Comparison of ENCODE assay signal across 20 cellular contexts in the genomic region with DNA sequence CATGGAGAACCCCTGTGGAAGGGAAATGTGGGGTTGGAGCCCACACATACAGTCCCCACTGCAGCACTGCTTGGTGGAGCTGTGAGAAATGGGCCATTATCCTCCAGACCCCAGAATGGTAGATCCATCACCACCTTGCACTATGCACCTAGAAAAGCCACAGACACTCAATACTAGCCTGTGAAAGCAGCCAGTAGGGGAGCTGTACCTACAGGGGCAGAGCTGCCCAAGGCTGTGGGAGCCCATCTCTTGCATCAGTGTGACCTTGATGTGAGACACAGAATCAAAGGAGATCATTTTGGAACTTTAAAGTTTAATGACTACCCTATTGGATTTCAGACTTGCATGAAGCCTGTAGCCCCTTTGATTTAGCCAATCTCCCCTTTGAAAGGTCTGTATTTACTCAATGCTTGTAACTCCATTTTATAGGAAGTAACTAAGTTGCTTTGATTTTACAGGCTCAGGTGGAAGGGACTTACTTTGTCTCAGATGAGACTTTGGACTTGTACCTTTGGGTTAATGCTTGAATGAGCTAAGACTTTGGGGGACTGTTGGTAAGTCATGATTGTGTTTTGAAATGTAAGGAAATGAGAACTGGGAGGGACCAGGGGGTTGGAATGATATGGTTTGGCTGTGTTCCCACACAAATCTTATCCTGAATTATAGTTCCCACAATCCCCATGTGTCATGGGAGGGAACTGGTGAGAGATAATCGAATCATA.
DNase-seq lines count a peak whose midpoint lies in the region; ATAC-seq, FAIRE-seq and TF ChIP-seq lines count a peak whose summit lies in the region.
"Had no signal": no experiment of that assay in that cellular context is flagged by ENCODE, and none has a peak within 500 bp of the region (broad histone marks: within the 10 kb centered on the region; RNA-seq: fewer than 3 reads in every experiment).

No MANE protein-coding gene starts in this region.

- intact Hi-C loops in HCT116 (cut with micrococcal nuclease): no loop called here

- H3K27me3 Mint-ChIP-seq in WTC11 (ENCODE audit: low read depth): no peaks in the 10 kb centered on the region
- H3K27me3 Mint-ChIP-seq: IgD-negative memory B cell had no signal

- no peak overlapping the region for H2AFZ ChIP-seq in HCT116 (ENCODE audit: low read depth, low read length, poor library complexity, severe bottlenecking)
- H2AFZ ChIP-seq: PC-9 had no signal

- no peaks in the 10 kb centered on the region for H4K20me1 ChIP-seq in HCT116 (ENCODE audit: insufficient read depth)

- H3K9ac ChIP-seq in HCT116 (ENCODE audit: low read length): no peak overlapping the region

- no peak overlapping the region for H3K27ac Mint-ChIP-seq in WTC11
- no peak overlapping the region for H3K27ac Mint-ChIP-seq in stimulated activated effector memory CD8-positive, alpha-beta T cell treated with anti-CD3 and anti-CD28 coated beads, Interleukin-12 subunit alpha, Interleukin-12 subunit beta, amount 100 ng/mL, for 72 hours
- H3K27ac Mint-ChIP-seq: CD8-positive, alpha-beta T cell had no signal

- H3K36me3 ChIP-seq in HCT116 (ENCODE audit: control insufficient read depth in 1 of 2, insufficient read depth in 2 of 2, low read length in 2 of 2): no peaks in the 10 kb centered on the region
- H3K36me3 ChIP-seq: SJCRH30 had no signal

- no peaks in the 10 kb centered on the region for H3K9me2 ChIP-seq in HCT116 (ENCODE audit: insufficient read depth)

- POLR2A ChIA-PET in HCT116 (lab: Charles Lee) (no interaction called here), WTC11 (lab: Charles Lee) (no interaction called here)

- no peaks in the 10 kb centered on the region for H3K9me3 ChIP-seq in HCT116 (ENCODE audit: control insufficient read depth in 1 of 2, insufficient read depth in 1 of 2, low read depth in 1 of 2, low read length in 2 of 2)
- H3K9me3 ChIP-seq: SJCRH30 had no signal

- FAIRE-seq in HTR-8/SVneo (lab: Jason Lieb, UNC): no peak
- FAIRE-seq: GM12892 had no signal

- no peak for TF ChIP-seq POLR2A in HCT116 (IDR thresholded peaks at IDR 0.05; ENCODE audit: borderline replicate concordance, extremely low read depth, insufficient read depth, insufficient read length)

- H3K4me3 ChIP-seq in HCT116 (replicated peaks in 1 of 2; ENCODE audit: low read depth in 1 of 2, low read length in 2 of 2) (no peak overlapping the region), foreskin fibroblast (ENCODE audit: low read depth in 1 of 2, low read length in 2 of 2) (no peak overlapping the region)
- H3K4me3 ChIP-seq: PC-9, SJCRH30 had no signal

- no peaks in the 10 kb centered on the region; the same call in 1 of the 2 replicates for H3K36me3 Mint-ChIP-seq in WTC11
- H3K36me3 Mint-ChIP-seq in stimulated activated effector memory CD8-positive, alpha-beta T cell treated with anti-CD3 and anti-CD28 coated beads, Interleukin-12 subunit alpha, Interleukin-12 subunit beta, amount 100 ng/mL, for 72 hours: no peaks in the 10 kb centered on the region
- H3K36me3 Mint-ChIP-seq: CD8-positive, alpha-beta T cell; IgD-negative memory B cell had no signal

- peaks cover 21% of the 10 kb centered on the region for H3K9me3 Mint-ChIP-seq in WTC11
- no peaks in the 10 kb centered on the region for H3K9me3 Mint-ChIP-seq in stimulated activated effector memory CD8-positive, alpha-beta T cell treated with anti-CD3 and anti-CD28 coated beads, Interleukin-12 subunit alpha, Interleukin-12 subunit beta, amount 100 ng/mL, for 72 hours

- H3K4me3 Mint-ChIP-seq in WTC11: no peak overlapping the region
- H3K4me3 Mint-ChIP-seq in stimulated activated effector memory CD8-positive, alpha-beta T cell treated with anti-CD3 and anti-CD28 coated beads, Interleukin-12 subunit alpha, Interleukin-12 subunit beta, amount 100 ng/mL, for 72 hours: no peak overlapping the region
- H3K4me3 Mint-ChIP-seq: CD8-positive, alpha-beta T cell; IgD-negative memory B cell had no signal

- TF ChIP-seq CTCF in HCT116 (IDR thresholded peaks at IDR 0.05 in 2 of 3, conservative IDR thresholded peaks at IDR 0.05 in 1 of 3; ENCODE audit: borderline replicate concordance in 1 of 3, insufficient read depth in 1 of 3, low read depth in 2 of 3, low read length in 2 of 3): peak in 2 of 3 experiments; percentile 12 to 20; a peak in 1 of 6 replicates
- no peak for TF ChIP-seq CTCF in WTC11 (IDR thresholded peaks at IDR 0.05)
- TF ChIP-seq CTCF in foreskin fibroblast (IDR thresholded peaks at IDR 0.05; ENCODE audit: low read depth, low read length): no peak

- CTCF ChIA-PET in HCT116 (lab: Charles Lee): no interaction called here
- CTCF ChIA-PET in WTC11 (lab: Charles Lee): interaction anchor here (0.6 kb wide), 1 partner anchor 23 kb away, joined by 3 read pairs; no protein-coding TSS in a partner anchor

- ATAC-seq in HCT116: peak; percentile 66; the same call in 1 of the 2 replicates
- ATAC-seq in WTC11: peak; percentile 67; the same call in 1 of the 2 replicates
- ATAC-seq in stimulated activated effector memory CD8-positive, alpha-beta T cell treated with anti-CD3 and anti-CD28 coated beads, Interleukin-12 subunit alpha, Interleukin-12 subunit beta, amount 100 ng/mL, for 72 hours: peak; percentile 13
- ATAC-seq: CD8-positive, alpha-beta T cell had no signal

- H3K4me1 Mint-ChIP-seq in WTC11: peaks cover 5% of the 10 kb centered on the region
- H3K4me1 Mint-ChIP-seq in stimulated activated effector memory CD8-positive, alpha-beta T cell treated with anti-CD3 and anti-CD28 coated beads, Interleukin-12 subunit alpha, Interleukin-12 subunit beta, amount 100 ng/mL, for 72 hours: no peaks in the 10 kb centered on the region
- H3K4me1 Mint-ChIP-seq: IgD-negative memory B cell had no signal

- no peak for TF ChIP-seq RAD21 in HCT116 (IDR thresholded peaks at IDR 0.05; ENCODE audit: low read depth)

- RAD21 ChIA-PET in HCT116 (lab: Charles Lee; ENCODE audit: low non-redundant PET in 1 of 2, low total read pairs in 2 of 2, uncharacterized antibody in 2 of 2, unreplicated experiment in 2 of 2): no interaction called here

- no peaks in the 10 kb centered on the region; a peak in 1 of 4 replicates for H3K4me1 ChIP-seq in HCT116 (ENCODE audit: control insufficient read depth in 1 of 2, insufficient read depth in 2 of 2, low read length in 2 of 2)
- H3K4me1 ChIP-seq: SJCRH30 had no signal

- no peaks in the 10 kb centered on the region for H3K79me2 ChIP-seq in HCT116 (ENCODE audit: insufficient read depth, low read length)

- BruUV-seq in HCT116 (replicated peaks; lab: Mats Ljungman, UMichigan): no TSS peak

- no peaks in the 10 kb centered on the region for H3K27me3 ChIP-seq in HCT116 (ENCODE audit: insufficient read depth, low read length)
- H3K27me3 ChIP-seq: SJCRH30 had no signal

- DNase-seq in HCT116 (ENCODE audit: low read depth, low spot score) (no peak), WTC11 (ENCODE audit: low spot score) (no peak), foreskin fibroblast (peak; percentile 8 to 27), GF-D8 (lab: John Stamatoyannopoulos, UW) (no peak), HTR-8/SVneo (ENCODE audit: insufficient read length, low spot score) (no peak), NCI-H2081 treated with DMSO at 0.1 percent for 48 hours (lab: John Stamatoyannopoulos, UW) (no peak)
- DNase-seq in stimulated activated effector memory CD8-positive, alpha-beta T cell treated with anti-CD3 and anti-CD28 coated beads, Interleukin-12 subunit alpha, Interleukin-12 subunit beta, amount 100 ng/mL, for 72 hours (ENCODE audit: low spot score in 2 of 2): no peak
- DNase-seq: CD8-positive, alpha-beta T cell; GDM1; GOT3; Kasumi-1; NCI-H1105; NCI-H187; NCI-H2171; NCI-H446 treated with DMSO at 0.1 percent for 48 hours; NCI-H774; PC-9; SJCRH30 had no signal

- no peak overlapping the region for H3K4me2 ChIP-seq in HCT116 (ENCODE audit: low read length)
- H3K4me2 ChIP-seq: PC-9 had no signal

- no peak overlapping the region for H3K27ac ChIP-seq in HCT116 (ENCODE audit: low read depth, low read length)
- H3K27ac ChIP-seq: PC-9, SJCRH30 had no signal

TF ChIP-seq in HCT116, 20 proteins besides CTCF, POLR2A, EP300 and RAD21:
- TF ChIP-seq JUND (IDR thresholded peaks at IDR 0.05) (no peak), ELF1 (IDR thresholded peaks at IDR 0.05; ENCODE audit: borderline replicate concordance, low read depth) (no peak), TCF7L2 (IDR thresholded peaks at IDR 0.05; ENCODE audit: borderline replicate concordance, extremely low read depth, insufficient read depth, insufficient read length) (no peak), EZH2 (IDR thresholded peaks at IDR 0.05) (no peak), SP1 (IDR thresholded peaks at IDR 0.05; ENCODE audit: low read depth) (no peak)
- TF ChIP-seq, protein P1, sequence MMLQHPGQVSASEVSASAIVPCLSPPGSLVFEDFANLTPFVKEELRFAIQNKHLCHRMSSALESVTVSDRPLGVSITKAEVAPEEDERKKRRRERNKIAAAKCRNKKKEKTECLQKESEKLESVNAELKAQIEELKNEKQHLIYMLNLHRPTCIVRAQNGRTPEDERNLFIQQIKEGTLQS (IDR thresholded peaks at IDR 0.05): no peak

TF ChIP-seq in WTC11, 78 proteins besides CTCF, POLR2A, EP300 and RAD21:
- TF ChIP-seq JAZF1 (CRISPR knock-in tag; IDR thresholded peaks at IDR 0.05) (no peak), ETV6 (CRISPR knock-in tag; IDR thresholded peaks at IDR 0.05) (no peak)
- TF ChIP-seq, protein P2, sequence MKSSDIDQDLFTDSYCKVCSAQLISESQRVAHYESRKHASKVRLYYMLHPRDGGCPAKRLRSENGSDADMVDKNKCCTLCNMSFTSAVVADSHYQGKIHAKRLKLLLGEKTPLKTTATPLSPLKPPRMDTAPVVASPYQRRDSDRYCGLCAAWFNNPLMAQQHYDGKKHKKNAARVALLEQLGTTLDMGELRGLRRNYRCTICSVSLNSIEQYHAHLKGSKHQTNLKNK (CRISPR knock-in tag; IDR thresholded peaks at IDR 0.05): no peak

Comparison
In these comparisons a context has a peak if more than half of its experiments do, and no peak if none do; other contexts are left out.
1. ATAC-seq: peak in every context shown above with its lines; median percentile 67 in WTC11; 66 in HCT116; 13 in stimulated activated effector memory CD8-positive, alpha-beta T cell treated with anti-CD3 and anti-CD28 coated beads, Interleukin-12 subunit alpha, Interleukin-12 subunit beta, amount 100 ng/mL, for 72 hours.
2. DNase-seq: peak in foreskin fibroblast (2 of 2); none in HCT116 (single experiment), WTC11 (single experiment), stimulated activated effector memory CD8-positive, alpha-beta T cell treated with anti-CD3 and anti-CD28 coated beads, Interleukin-12 subunit alpha, Interleukin-12 subunit beta, amount 100 ng/mL, for 72 hours (0 of 2), GF-D8 (single experiment), HTR-8/SVneo (single experiment) and NCI-H2081 treated with DMSO at 0.1 percent for 48 hours (single experiment).
3. CTCF ChIP-seq: peak in HCT116 (2 of 3); none in WTC11 (single experiment) and foreskin fibroblast (single experiment).